In the genomic region with DNA sequence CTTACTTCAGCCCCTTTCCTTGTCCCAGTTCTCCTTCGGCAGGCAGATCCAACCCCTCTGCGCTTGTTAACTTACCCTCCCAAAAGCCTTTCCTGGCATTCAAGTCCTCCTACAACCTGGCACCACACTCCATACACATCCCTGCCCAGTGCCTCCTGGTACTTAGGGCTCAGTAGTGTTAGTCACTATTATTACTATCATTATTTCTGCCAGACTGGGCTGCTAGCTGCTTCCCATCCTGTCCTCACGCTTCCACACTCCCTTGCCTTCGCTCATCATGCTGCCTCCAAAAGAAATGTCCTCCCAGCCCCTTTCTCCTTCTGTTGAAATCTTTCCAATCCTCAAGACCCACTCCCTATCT, we compare ENCODE assay signal across 8 cellular contexts. TPM values are rescaled to one million over a fixed set of nuclear protein-coding genes. Genes with fewer than 3 reads are reported as not detected.
A peak's percentile ranks its signal among the peaks of the same experiment; 100 is the strongest.
DNase-seq lines count a peak whose midpoint lies in the region; TF ChIP-seq lines count a peak whose summit lies in the region.

No MANE protein-coding gene starts in this region.

- POLR2A ChIA-PET in AG04450 (lab: Yijun Ruan, JAX), result interaction anchor here (0.9 to 1.4 kb wide), 6 partner anchors 8 to 17 kb away, joined by 3 to 19 read pairs (median 13); no protein-coding TSS in a partner anchor

- H3K4me1 ChIP-seq in duodenal mucosa (ENCODE audit: control insufficient read depth in 1 of 2, insufficient read depth in 2 of 2, low read length in 2 of 2), result peaks cover 55 to 58% of the 10 kb centered on the region in 2 donors

- peaks cover 13% of the 10 kb centered on the region for H3K79me2 ChIP-seq in neural cell (replicated peaks; ENCODE audit: insufficient read depth, low read length)

- no peak for TF ChIP-seq CTCF in AG04450 (IDR thresholded peaks at IDR 0.05; ENCODE audit: low read depth, low read length)
- TF ChIP-seq CTCF in neural cell (IDR thresholded peaks at IDR 0.05; ENCODE audit: poor library complexity, severe bottlenecking), result no peak

- no peaks in the 10 kb centered on the region for H4K20me1 ChIP-seq in neural cell (ENCODE audit: insufficient read depth)

- no peak overlapping the region for H2AFZ ChIP-seq in neural cell (ENCODE audit: low read depth, low read length)

- no peak overlapping the region for H3K4me3 ChIP-seq in AG04450 (ENCODE audit: low read depth, low read length)
- H3K4me3 ChIP-seq in duodenal mucosa (ENCODE audit: low read depth in 1 of 2, low read length in 2 of 2), result no peak overlapping the region
- H3K4me3 ChIP-seq in neural cell (ENCODE audit: low read length), result no peak overlapping the region

- H3K4me2 ChIP-seq in neural cell (ENCODE audit: low read length), result no peak overlapping the region

- H3K27me3 ChIP-seq in AG04450 (ENCODE audit: control insufficient read depth, insufficient read depth, low read length) (no peaks in the 10 kb centered on the region), duodenal mucosa (ENCODE audit: control insufficient read depth in 1 of 2, insufficient read depth in 2 of 2, low read length in 2 of 2) (no peaks in the 10 kb centered on the region), neural cell (ENCODE audit: insufficient read depth, low read depth, low read length) (no peaks in the 10 kb centered on the region)

- DNase-seq in AG04450 (ENCODE audit: low read depth, low spot score) (no peak), NCI-H226 (peak; percentile 80), NAMALWA (ENCODE audit: low spot score) (no peak), cerebellar cortex (ENCODE audit: low spot score) (no peak), AG08395 (ENCODE audit: low spot score) (no peak)
- no peak for DNase-seq in activated effector memory CD4-positive, alpha-beta T cell treated with anti-CD3 and anti-CD28 coated beads, Interleukin-2, amount 50 U/mL, for 16 hours

- H3K9ac ChIP-seq in duodenal mucosa (ENCODE audit: low read depth in 1 of 2, low read length in 2 of 2), result peak overlapping the region in 1 of 2 donors; percentile 95
- H3K9ac ChIP-seq in neural cell (ENCODE audit: low read length), result peak overlapping the region; percentile 86

- H3K9me3 ChIP-seq in AG04450 (ENCODE audit: control insufficient read depth, insufficient read depth, low read length) (no peaks in the 10 kb centered on the region; the same call in 1 of the 2 replicates), duodenal mucosa (ENCODE audit: control insufficient read depth in 1 of 2, low read length in 2 of 2) (no peaks in the 10 kb centered on the region), neural cell (ENCODE audit: low read length) (no peaks in the 10 kb centered on the region)

- H3K36me3 ChIP-seq in duodenal mucosa (ENCODE audit: control insufficient read depth in 1 of 2, insufficient read depth in 2 of 2, low read length in 2 of 2), result no peaks in the 10 kb centered on the region
- H3K36me3 ChIP-seq in neural cell (ENCODE audit: insufficient read depth, low read length), result no peaks in the 10 kb centered on the region

- no peaks in the 10 kb centered on the region for H3K9me2 ChIP-seq in neural cell (ENCODE audit: insufficient read depth, low read length)

- peak overlapping the region; percentile 99 for H3K27ac ChIP-seq in AG04450 (ENCODE audit: low read depth, low read length)
- peak overlapping the region; percentile 65 for H3K27ac ChIP-seq in duodenal mucosa (ENCODE audit: low read depth, low read length)
- H3K27ac ChIP-seq in neural cell (ENCODE audit: low read length), result no peak overlapping the region

- no peak for TF ChIP-seq RAD21 in neural cell (conservative IDR thresholded peaks at IDR 0.05)

- H3F3A ChIP-seq in neural cell (ENCODE audit: insufficient read depth, low read length, poor library complexity, severe bottlenecking), result no peaks in the 10 kb centered on the region

- CTCF ChIA-PET in AG04450 (lab: Charles Lee), result interaction anchor here (1.2 to 2.1 kb wide), 4 partner anchors 10 to 79 kb away, joined by 4 to 13 read pairs (median 5); no protein-coding TSS in a partner anchor

- no peak for TF ChIP-seq EP300 in neural cell (conservative IDR thresholded peaks at IDR 0.05; ENCODE audit: poor library complexity, severe bottlenecking)

TF ChIP-seq in neural cell, 6 proteins besides CTCF, POLR2A, EP300 and RAD21:
- TF ChIP-seq, protein P1, sequence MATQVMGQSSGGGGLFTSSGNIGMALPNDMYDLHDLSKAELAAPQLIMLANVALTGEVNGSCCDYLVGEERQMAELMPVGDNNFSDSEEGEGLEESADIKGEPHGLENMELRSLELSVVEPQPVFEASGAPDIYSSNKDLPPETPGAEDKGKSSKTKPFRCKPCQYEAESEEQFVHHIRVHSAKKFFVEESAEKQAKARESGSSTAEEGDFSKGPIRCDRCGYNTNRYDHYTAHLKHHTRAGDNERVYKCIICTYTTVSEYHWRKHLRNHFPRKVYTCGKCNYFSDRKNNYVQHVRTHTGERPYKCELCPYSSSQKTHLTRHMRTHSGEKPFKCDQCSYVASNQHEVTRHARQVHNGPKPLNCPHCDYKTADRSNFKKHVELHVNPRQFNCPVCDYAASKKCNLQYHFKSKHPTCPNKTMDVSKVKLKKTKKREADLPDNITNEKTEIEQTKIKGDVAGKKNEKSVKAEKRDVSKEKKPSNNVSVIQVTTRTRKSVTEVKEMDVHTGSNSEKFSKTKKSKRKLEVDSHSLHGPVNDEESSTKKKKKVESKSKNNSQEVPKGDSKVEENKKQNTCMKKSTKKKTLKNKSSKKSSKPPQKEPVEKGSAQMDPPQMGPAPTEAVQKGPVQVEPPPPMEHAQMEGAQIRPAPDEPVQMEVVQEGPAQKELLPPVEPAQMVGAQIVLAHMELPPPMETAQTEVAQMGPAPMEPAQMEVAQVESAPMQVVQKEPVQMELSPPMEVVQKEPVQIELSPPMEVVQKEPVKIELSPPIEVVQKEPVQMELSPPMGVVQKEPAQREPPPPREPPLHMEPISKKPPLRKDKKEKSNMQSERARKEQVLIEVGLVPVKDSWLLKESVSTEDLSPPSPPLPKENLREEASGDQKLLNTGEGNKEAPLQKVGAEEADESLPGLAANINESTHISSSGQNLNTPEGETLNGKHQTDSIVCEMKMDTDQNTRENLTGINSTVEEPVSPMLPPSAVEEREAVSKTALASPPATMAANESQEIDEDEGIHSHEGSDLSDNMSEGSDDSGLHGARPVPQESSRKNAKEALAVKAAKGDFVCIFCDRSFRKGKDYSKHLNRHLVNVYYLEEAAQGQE (IDR thresholded peaks at IDR 0.05; ENCODE audit: borderline replicate concordance), result no peak
- TF ChIP-seq EZH2 (IDR thresholded peaks at IDR 0.05; ENCODE audit: borderline replicate concordance, insufficient read depth, low read length, poor library complexity, severe bottlenecking) (no peak), MXI1 (conservative IDR thresholded peaks at IDR 0.05; ENCODE audit: poor library complexity, severe bottlenecking) (no peak), SMC3 (conservative IDR thresholded peaks at IDR 0.05; ENCODE audit: poor library complexity) (no peak), POLR2AphosphoS5 (IDR thresholded peaks at IDR 0.05) (no peak), TAF1 (IDR thresholded peaks at IDR 0.05; ENCODE audit: low read depth) (no peak)

RNA-seq across cellular contexts. Expression of a gene that starts 1.6 kb away (rescaled TPM):
- polyA plus RNA-seq in AG04450 (2011; rRNA removed), result 17.1 and 22.1 TPM in 2 replicates
- 22.5 and 25.5 TPM in 2 replicates for polyA minus RNA-seq in AG04450 (2011; rRNA and poly(A)+ RNA removed)
- 30.2 and 51.5 TPM in 2 replicates for polyA plus RNA-seq in neural cell
- 11.9 and 18.7 TPM in 2 replicates for polyA minus RNA-seq in neural cell

RNA-seq across cellular contexts. Expression of a gene that starts 48.3 kb away (rescaled TPM):
- polyA plus RNA-seq in AG04450 (2011; rRNA removed), result 7.8 and 9.0 TPM in 2 replicates
- 9.3 and 12.2 TPM in 2 replicates for polyA minus RNA-seq in AG04450 (2011; rRNA and poly(A)+ RNA removed)
- 8.0 and 8.5 TPM in 2 replicates for polyA plus RNA-seq in neural cell
- 9.7 and 11.2 TPM in 2 replicates for polyA minus RNA-seq in neural cell
